In the genomic region with DNA sequence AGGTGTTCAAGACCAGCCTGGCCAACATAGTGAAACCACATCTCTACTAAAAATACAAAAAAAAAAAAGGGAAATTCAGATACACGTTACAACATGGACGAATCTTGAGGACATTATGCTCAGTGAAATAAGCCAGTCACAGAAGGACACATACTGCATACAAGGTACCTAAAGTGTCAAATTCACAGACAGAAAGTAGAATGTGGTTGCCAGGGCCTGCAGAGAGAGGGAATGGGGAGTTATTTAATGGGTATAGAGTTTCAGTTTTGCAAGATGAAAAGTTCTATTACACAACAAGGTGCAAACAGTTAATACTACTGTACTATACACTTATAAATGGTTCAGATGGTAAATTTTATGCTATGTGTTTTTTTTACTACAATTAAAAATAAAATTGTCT, we compare ENCODE assay signal across 29 cellular contexts.
"Had no signal": no experiment of that assay in that cellular context is flagged by ENCODE, and none has a peak within 500 bp of the region (broad histone marks: within the 10 kb centered on the region; RNA-seq: fewer than 3 reads in every experiment).

No MANE protein-coding gene starts in this region.

- H3K4me3 Mint-ChIP-seq: activated CD4-positive, alpha-beta T cell treated with anti-CD3 and anti-CD28 coated beads, Interleukin-2, amount 10 ng/mL, durations not matched to agents 24 days and 14 days; activated CD8-positive, alpha-beta T cell treated with anti-CD3 and anti-CD28 coated beads for 36 hours; activated naive CD4-positive, alpha-beta T cell treated with anti-CD3 and anti-CD28 coated beads for 36 hours; activated naive CD8-positive, alpha-beta T cell treated with anti-CD3 and anti-CD28 coated beads for 36 hours; activated T-cell treated with anti-CD3 and anti-CD28 coated beads, Interleukin-2, amount 50 U/mL, for 24 hours; activated T-helper 1 cell treated with anti-CD3 and anti-CD28 coated beads, Interleukin-12 subunit alpha, Interleukin-12 subunit beta, Interleukin-2, Interleukin-4 antibody, amounts not matched to agents 30 ng/mL and 10 ng/mL and 1 ng/mL, durations not matched to agents 14 hours and 24 hours and 36 hours had no signal

- H3K27ac ChIP-seq: brain microvascular endothelial cell, WERI-Rb-1 had no signal

- H3K36me3 ChIP-seq: brain microvascular endothelial cell, WERI-Rb-1 had no signal

- ATAC-seq: activated CD8-positive, alpha-beta T cell treated with anti-CD3 and anti-CD28 coated beads for 36 hours had no signal

- DNase-seq: activated CD4-positive, alpha-beta T cell treated with anti-CD3 and anti-CD28 coated beads, Interleukin-2, amount 10 ng/mL, durations not matched to agents 24 days and 14 days; activated CD4-positive, alpha-beta T cell treated with anti-CD3 and anti-CD28 coated beads, Interleukin-2, amount 50 U/mL, for 4 hours; activated CD8-positive, alpha-beta T cell treated with anti-CD3 and anti-CD28 coated beads for 36 hours; activated gamma-delta T cell treated with Interleukin-2 at 50 U/mL for 16 hours; activated naive CD4-positive, alpha-beta T cell treated with anti-CD3 and anti-CD28 coated beads for 36 hours; activated naive CD8-positive, alpha-beta T cell treated with anti-CD3 and anti-CD28 coated beads for 36 hours; activated T-cell treated with anti-CD3 and anti-CD28 coated beads, Interleukin-2, amount 50 U/mL, for 24 hours; amniotic stem cell; aorta; brain microvascular endothelial cell; central memory CD4-positive, alpha-beta T cell; NCI-H1048; NCI-H1105 treated with DMSO at 0.1 percent for 48 hours; NCI-H1436; NCI-H1694; NCI-H1930; NCI-H2081 treated with DMSO at 0.1 percent for 48 hours; NCI-H226; NCI-H446 treated with DMSO at 0.1 percent for 48 hours; NCI-H524; NCI-H69; NCI-H82; NK-92 treated with Interleukin-12 subunit alpha and Interleukin-12 subunit beta, amount 100 ng/mL, for 24 hours; Right ventricle myocardium superior; SW 1271; T-helper 1 cell; T1000; WERI-Rb-1 had no signal

- H3K27ac Mint-ChIP-seq: activated CD4-positive, alpha-beta T cell treated with anti-CD3 and anti-CD28 coated beads, Interleukin-2, amount 10 ng/mL, durations not matched to agents 24 days and 14 days; activated CD8-positive, alpha-beta T cell treated with anti-CD3 and anti-CD28 coated beads for 36 hours; activated naive CD4-positive, alpha-beta T cell treated with anti-CD3 and anti-CD28 coated beads for 36 hours; activated naive CD8-positive, alpha-beta T cell treated with anti-CD3 and anti-CD28 coated beads for 36 hours; activated T-cell treated with anti-CD3 and anti-CD28 coated beads, Interleukin-2, amount 50 U/mL, for 24 hours; activated T-helper 1 cell treated with anti-CD3 and anti-CD28 coated beads, Interleukin-12 subunit alpha, Interleukin-12 subunit beta, Interleukin-2, Interleukin-4 antibody, amounts not matched to agents 30 ng/mL and 10 ng/mL and 1 ng/mL, durations not matched to agents 14 hours and 24 hours and 36 hours had no signal

- H3K36me3 Mint-ChIP-seq: activated naive CD8-positive, alpha-beta T cell treated with anti-CD3 and anti-CD28 coated beads for 36 hours had no signal

- H3K27me3 ChIP-seq: brain microvascular endothelial cell had no signal
